16 cellular contexts compared by ENCODE assay signal in the genomic region with DNA sequence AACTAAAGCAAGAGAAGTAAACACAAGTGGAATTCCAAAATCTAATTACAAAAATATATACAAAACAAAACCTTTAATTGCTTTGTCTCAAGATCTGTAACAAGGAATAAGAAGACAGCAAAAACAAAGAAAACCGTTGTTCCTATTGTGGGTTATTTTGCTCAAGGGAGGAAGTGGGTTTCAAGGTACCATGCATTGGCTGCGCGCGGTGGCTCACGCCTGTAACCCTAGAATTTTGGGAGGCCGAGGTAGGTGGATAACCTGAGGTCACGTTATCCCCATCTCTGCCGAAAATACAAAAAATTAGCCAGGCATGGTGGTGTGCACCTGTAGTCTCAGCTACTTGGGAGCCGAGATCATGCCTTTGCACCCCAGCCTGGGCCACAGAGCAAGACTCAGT. TPM values are rescaled to one million over a fixed set of nuclear protein-coding genes. Genes with fewer than 3 reads are reported as not detected.
DNase-seq lines count a peak whose midpoint lies in the region; ATAC-seq and TF ChIP-seq lines count a peak whose summit lies in the region.
"Had no signal": no experiment of that assay in that cellular context is flagged by ENCODE, and none has a peak within 500 bp of the region (broad histone marks: within the 10 kb centered on the region; RNA-seq: fewer than 3 reads in every experiment).

No MANE protein-coding gene starts in this region.

- DNase-seq in activated T-helper 1 cell treated with Interleukin-2 at 50 U/mL for 16 hours (ENCODE audit: low read depth) (peak; percentile 6), GM23338 (ENCODE audit: low spot score) (no peak), DMS153 treated with DMSO at 0.1 percent for 48 hours (lab: John Stamatoyannopoulos, UW; ENCODE audit: unreplicated experiment) (no peak), hypothalamus (lab: John Stamatoyannopoulos, UW) (no peak)
- no peak for DNase-seq in activated T-helper 1 cell treated with anti-CD3 and anti-CD28 coated beads, Interleukin-12 subunit alpha, Interleukin-12 subunit beta, Interleukin-2, Interleukin-4 antibody, amounts not matched to agents 30 ng/mL and 10 ng/mL and 1 ng/mL, durations not matched to agents 14 hours and 24 hours and 36 hours (ENCODE audit: low spot score)
- no peak for DNase-seq in activated naive CD8-positive, alpha-beta T cell treated with anti-CD3 and anti-CD28 coated beads, Interleukin-2, amount 50 U/mL, for 24 hours
- DNase-seq: activated effector memory CD4-positive, alpha-beta T cell treated with anti-CD3 and anti-CD28 coated beads, Interleukin-2, amount 50 U/mL, for 16 hours; DMS79 treated with DMSO at 0.1 percent for 48 hours; heart right ventricle; left ventricle myocardium superior; NCI-H1092 treated with DMSO at 0.1 percent for 48 hours; NCI-H510A; right cardiac atrium; testis had no signal

- H3K4me3 ChIP-seq in GM23338 (no peak overlapping the region), neutrophil (ENCODE audit: low read depth in 1 of 2, low read length in 1 of 2) (no peak overlapping the region)
- H3K4me3 ChIP-seq: heart right ventricle, testis had no signal

- H3K27me3 ChIP-seq in GM23338 (ENCODE audit: insufficient read depth), result no peaks in the 10 kb centered on the region
- H3K27me3 ChIP-seq in neutrophil, result no peaks in the 10 kb centered on the region
- H3K27me3 ChIP-seq: testis had no signal

- no peaks in the 10 kb centered on the region for H3F3A ChIP-seq in GM23338 (replicated peaks; ENCODE audit: low read depth)

- no peaks in the 10 kb centered on the region for H4K20me1 ChIP-seq in GM23338 (replicated peaks; ENCODE audit: insufficient read depth)

- H3K4me3 Mint-ChIP-seq in activated T-helper 1 cell treated with anti-CD3 and anti-CD28 coated beads, Interleukin-12 subunit alpha, Interleukin-12 subunit beta, Interleukin-2, Interleukin-4 antibody, amounts not matched to agents 30 ng/mL and 10 ng/mL and 1 ng/mL, durations not matched to agents 14 hours and 24 hours and 36 hours, result no peak overlapping the region
- no peak overlapping the region for H3K4me3 Mint-ChIP-seq in GM23338
- peak overlapping the region; percentile 18 for H3K4me3 Mint-ChIP-seq in activated naive CD8-positive, alpha-beta T cell treated with anti-CD3 and anti-CD28 coated beads, Interleukin-2, amount 50 U/mL, for 24 hours

- no peaks in the 10 kb centered on the region for H3K9me3 Mint-ChIP-seq in activated T-helper 1 cell treated with anti-CD3 and anti-CD28 coated beads, Interleukin-12 subunit alpha, Interleukin-12 subunit beta, Interleukin-2, Interleukin-4 antibody, amounts not matched to agents 30 ng/mL and 10 ng/mL and 1 ng/mL, durations not matched to agents 14 hours and 24 hours and 36 hours
- no peaks in the 10 kb centered on the region; the same call in 2 of the 3 replicates for H3K9me3 Mint-ChIP-seq in GM23338
- no peaks in the 10 kb centered on the region for H3K9me3 Mint-ChIP-seq in activated naive CD8-positive, alpha-beta T cell treated with anti-CD3 and anti-CD28 coated beads, Interleukin-2, amount 50 U/mL, for 24 hours

- H2AFZ ChIP-seq in GM23338, result 0 out of 2 replicates have a peak overlapping the region, but pooled peaks have one; percentile 1

- H3K27ac ChIP-seq in GM23338 (ENCODE audit: low read depth) (no peak overlapping the region), neutrophil (peak overlapping the region; percentile 3)
- H3K27ac ChIP-seq: testis had no signal

- peaks cover 51% of the 10 kb centered on the region for H3K4me1 Mint-ChIP-seq in activated T-helper 1 cell treated with anti-CD3 and anti-CD28 coated beads, Interleukin-12 subunit alpha, Interleukin-12 subunit beta, Interleukin-2, Interleukin-4 antibody, amounts not matched to agents 30 ng/mL and 10 ng/mL and 1 ng/mL, durations not matched to agents 14 hours and 24 hours and 36 hours (ENCODE audit: low read depth)
- peaks cover 28% of the 10 kb centered on the region for H3K4me1 Mint-ChIP-seq in GM23338
- H3K4me1 Mint-ChIP-seq in activated naive CD8-positive, alpha-beta T cell treated with anti-CD3 and anti-CD28 coated beads, Interleukin-2, amount 50 U/mL, for 24 hours, result peaks cover 48% of the 10 kb centered on the region

- H3K27me3 Mint-ChIP-seq in activated T-helper 1 cell treated with anti-CD3 and anti-CD28 coated beads, Interleukin-12 subunit alpha, Interleukin-12 subunit beta, Interleukin-2, Interleukin-4 antibody, amounts not matched to agents 30 ng/mL and 10 ng/mL and 1 ng/mL, durations not matched to agents 14 hours and 24 hours and 36 hours (ENCODE audit: insufficient read depth), result peaks cover 5% of the 10 kb centered on the region
- H3K27me3 Mint-ChIP-seq in GM23338 (ENCODE audit: insufficient read depth, low read depth, poor library complexity), result no peaks in the 10 kb centered on the region
- no peaks in the 10 kb centered on the region for H3K27me3 Mint-ChIP-seq in activated naive CD8-positive, alpha-beta T cell treated with anti-CD3 and anti-CD28 coated beads, Interleukin-2, amount 50 U/mL, for 24 hours

- peaks cover 1% of the 10 kb centered on the region for H3K36me3 Mint-ChIP-seq in activated T-helper 1 cell treated with anti-CD3 and anti-CD28 coated beads, Interleukin-12 subunit alpha, Interleukin-12 subunit beta, Interleukin-2, Interleukin-4 antibody, amounts not matched to agents 30 ng/mL and 10 ng/mL and 1 ng/mL, durations not matched to agents 14 hours and 24 hours and 36 hours (ENCODE audit: low read depth)
- H3K36me3 Mint-ChIP-seq in GM23338 (ENCODE audit: low read depth), result no peaks in the 10 kb centered on the region
- H3K36me3 Mint-ChIP-seq in activated naive CD8-positive, alpha-beta T cell treated with anti-CD3 and anti-CD28 coated beads, Interleukin-2, amount 50 U/mL, for 24 hours (ENCODE audit: low read depth), result no peaks in the 10 kb centered on the region

- ATAC-seq in GM23338 (no peak), HG02588 (IDR thresholded peaks at IDR 0.05; ENCODE audit: unreplicated experiment) (no peak)
- ATAC-seq in activated naive CD8-positive, alpha-beta T cell treated with anti-CD3 and anti-CD28 coated beads, Interleukin-2, amount 50 U/mL, for 24 hours, result no peak
- ATAC-seq: heart right ventricle, left ventricle myocardium superior, right cardiac atrium had no signal

- H3K9me3 ChIP-seq in neutrophil, result no peaks in the 10 kb centered on the region
- H3K9me3 ChIP-seq: heart right ventricle, testis had no signal

- no peak overlapping the region for H3K27ac Mint-ChIP-seq in activated T-helper 1 cell treated with anti-CD3 and anti-CD28 coated beads, Interleukin-12 subunit alpha, Interleukin-12 subunit beta, Interleukin-2, Interleukin-4 antibody, amounts not matched to agents 30 ng/mL and 10 ng/mL and 1 ng/mL, durations not matched to agents 14 hours and 24 hours and 36 hours
- H3K27ac Mint-ChIP-seq in GM23338, result no peak overlapping the region
- H3K27ac Mint-ChIP-seq in activated naive CD8-positive, alpha-beta T cell treated with anti-CD3 and anti-CD28 coated beads, Interleukin-2, amount 50 U/mL, for 24 hours, result no peak overlapping the region

- H3K36me3 ChIP-seq in GM23338 (ENCODE audit: insufficient read depth) (no peaks in the 10 kb centered on the region), neutrophil (no peaks in the 10 kb centered on the region)
- H3K36me3 ChIP-seq: heart right ventricle had no signal

- H3K4me2 ChIP-seq in GM23338, result no peak overlapping the region

- H3K79me2 ChIP-seq in GM23338 (replicated peaks; ENCODE audit: insufficient read depth), result no peaks in the 10 kb centered on the region

- H3K4me1 ChIP-seq in GM23338 (ENCODE audit: insufficient read depth) (peaks cover 24% of the 10 kb centered on the region), neutrophil (ENCODE audit: control insufficient read depth in 1 of 2, insufficient read depth in 1 of 2, low read depth in 1 of 2, low read length in 1 of 2) (peaks cover 6 to 14% of the 10 kb centered on the region in 2 experiments)
- H3K4me1 ChIP-seq: testis had no signal

- intact Hi-C loops in activated T-helper 1 cell treated with anti-CD3 and anti-CD28 coated beads, Interleukin-12 subunit alpha, Interleukin-12 subunit beta, Interleukin-2, Interleukin-4 antibody, amounts not matched to agents 30 ng/mL and 10 ng/mL and 1 ng/mL, durations not matched to agents 14 hours and 24 hours and 36 hours (cut with micrococcal nuclease), result loop anchor here (1.0 kb wide), 1 partner anchor 48 kb away; no protein-coding TSS in a partner anchor

- TF ChIP-seq CTCF in GM23338 (conservative IDR thresholded peaks at IDR 0.05; ENCODE audit: low read depth in 2 of 2), result no peak
- TF ChIP-seq CTCF in neutrophil (IDR thresholded peaks at IDR 0.05), result no peak

- no peaks in the 10 kb centered on the region for H3K9me2 ChIP-seq in GM23338 (ENCODE audit: insufficient read depth)

TF ChIP-seq in GM23338, 12 proteins besides CTCF, POLR2A, EP300 and RAD21 (continues in another document):
- TF ChIP-seq POLR2AphosphoS5 (IDR thresholded peaks at IDR 0.05; ENCODE audit: low read depth) (no peak), EZH2phosphoT487 (IDR thresholded peaks at IDR 0.05; ENCODE audit: unreplicated experiment) (no peak), ZNF114 (CRISPR knock-in tag; IDR thresholded peaks at IDR 0.05) (no peak), CREB1 (CRISPR knock-in tag; IDR thresholded peaks at IDR 0.05; ENCODE audit: low read depth) (no peak), STAT1 (IDR thresholded peaks at IDR 0.05; ENCODE audit: unreplicated experiment) (no peak)

RNA-seq across cellular contexts. Expression of a gene that starts 12.1 kb away (rescaled TPM):
- 43.5 and 45.4 TPM in 2 replicates for total RNA-seq in activated T-helper 1 cell treated with anti-CD3 and anti-CD28 coated beads, Interleukin-12 subunit alpha, Interleukin-12 subunit beta, Interleukin-2, Interleukin-4 antibody, amounts not matched to agents 30 ng/mL and 10 ng/mL and 1 ng/mL, durations not matched to agents 14 hours and 24 hours and 36 hours
- 55.8 and 86.5 TPM in 2 replicates for total RNA-seq in GM23338 (2014; rRNA removed; shearing (Covaris generic))
- 57.3 and 60.0 TPM in 2 replicates for polyA plus RNA-seq in GM23338 (2016; fragmentation: Nextera tagmentation; extraction: Ambion mirVana)
